In the genomic region with DNA sequence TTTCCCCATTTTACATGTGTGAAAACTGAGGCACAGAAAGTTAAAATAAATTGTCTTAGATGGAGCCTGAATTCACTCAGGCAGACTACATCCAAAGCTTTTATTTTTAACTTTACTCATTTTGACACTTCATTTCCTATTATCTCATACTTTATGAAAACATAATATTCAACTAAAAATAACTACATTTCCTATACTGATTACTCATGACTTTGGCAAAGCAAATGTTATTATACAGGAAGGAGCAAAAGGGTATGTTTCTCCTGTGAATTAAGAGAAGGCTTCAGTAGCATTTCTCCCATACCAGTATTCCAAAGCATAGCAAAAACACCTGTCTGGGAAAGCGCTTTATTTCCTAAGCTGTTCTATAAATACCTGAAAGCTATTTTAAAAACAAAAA, we compare ENCODE assay signal across 1 cellular context.
TF ChIP-seq lines count a peak whose summit lies in the region.

No MANE protein-coding gene starts in this region.

TF ChIP-seq in IMR-90, 13 proteins besides CTCF, POLR2A, EP300 and RAD21 (continued from another document):
- TF ChIP-seq, protein P1, sequence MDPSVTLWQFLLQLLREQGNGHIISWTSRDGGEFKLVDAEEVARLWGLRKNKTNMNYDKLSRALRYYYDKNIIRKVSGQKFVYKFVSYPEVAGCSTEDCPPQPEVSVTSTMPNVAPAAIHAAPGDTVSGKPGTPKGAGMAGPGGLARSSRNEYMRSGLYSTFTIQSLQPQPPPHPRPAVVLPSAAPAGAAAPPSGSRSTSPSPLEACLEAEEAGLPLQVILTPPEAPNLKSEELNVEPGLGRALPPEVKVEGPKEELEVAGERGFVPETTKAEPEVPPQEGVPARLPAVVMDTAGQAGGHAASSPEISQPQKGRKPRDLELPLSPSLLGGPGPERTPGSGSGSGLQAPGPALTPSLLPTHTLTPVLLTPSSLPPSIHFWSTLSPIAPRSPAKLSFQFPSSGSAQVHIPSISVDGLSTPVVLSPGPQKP (IDR thresholded peaks at IDR 0.05; ENCODE audit: borderline replicate concordance, low read depth, low read length): no peak
- TF ChIP-seq NFE2L2 (IDR thresholded peaks at IDR 0.05; ENCODE audit: low read depth, low read length): no peak
- no peak for TF ChIP-seq BHLHE40 (IDR thresholded peaks at IDR 0.05; ENCODE audit: low read depth, low read length)
- no peak for TF ChIP-seq FOS (IDR thresholded peaks at IDR 0.05; ENCODE audit: low read depth, low read length)
- TF ChIP-seq, protein P2, sequence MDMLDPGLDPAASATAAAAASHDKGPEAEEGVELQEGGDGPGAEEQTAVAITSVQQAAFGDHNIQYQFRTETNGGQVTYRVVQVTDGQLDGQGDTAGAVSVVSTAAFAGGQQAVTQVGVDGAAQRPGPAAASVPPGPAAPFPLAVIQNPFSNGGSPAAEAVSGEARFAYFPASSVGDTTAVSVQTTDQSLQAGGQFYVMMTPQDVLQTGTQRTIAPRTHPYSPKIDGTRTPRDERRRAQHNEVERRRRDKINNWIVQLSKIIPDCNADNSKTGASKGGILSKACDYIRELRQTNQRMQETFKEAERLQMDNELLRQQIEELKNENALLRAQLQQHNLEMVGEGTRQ (IDR thresholded peaks at IDR 0.05; ENCODE audit: low read depth, low read length): no peak
- no peak for TF ChIP-seq MAFK (IDR thresholded peaks at IDR 0.05; ENCODE audit: low read depth, low read length)
TF ChIP-seq in IMR-90: peak in this region for 0.
